Comparison of ENCODE assay signal across 10 cellular contexts in genomic region chr1:2322065-2322571, GRCh38.
A peak's percentile ranks its signal among the peaks of the same experiment; 100 is the strongest.
DNase-seq lines count a peak whose midpoint lies in the region; ATAC-seq and TF ChIP-seq lines count a peak whose summit lies in the region.
"Had no signal": no experiment of that assay in that cellular context is flagged by ENCODE, and none has a peak within 500 bp of the region (broad histone marks: within the 10 kb centered on the region; RNA-seq: fewer than 3 reads in every experiment).

No MANE protein-coding gene starts in this region.

- no peak overlapping the region for H3K27ac Mint-ChIP-seq in activated CD4-positive, alpha-beta T cell treated with anti-CD3 and anti-CD28 coated beads, Interleukin-2, amount 10 ng/mL, durations not matched to agents 24 days and 14 days
- H3K27ac Mint-ChIP-seq: B cell had no signal

- H3K4me3 Mint-ChIP-seq in activated CD4-positive, alpha-beta T cell treated with anti-CD3 and anti-CD28 coated beads, Interleukin-2, amount 10 ng/mL, durations not matched to agents 24 days and 14 days: no peak overlapping the region
- H3K4me3 Mint-ChIP-seq: B cell had no signal

- WGBS in upper lobe of left lung, 2 donors: 7 to 15% methylated on average over 15 to 25 of the region's 30 CpGs

- no peaks in the 10 kb centered on the region for H3K4me1 Mint-ChIP-seq in activated CD4-positive, alpha-beta T cell treated with anti-CD3 and anti-CD28 coated beads, Interleukin-2, amount 10 ng/mL, durations not matched to agents 24 days and 14 days

- peak; percentile 18 for ATAC-seq in esophagus mucosa
- peak; percentile 73 to 87 for ATAC-seq in upper lobe of left lung (ENCODE audit: low FRiP score in 2 of 2)
- no peak for ATAC-seq in HG03095 (IDR thresholded peaks at IDR 0.05; ENCODE audit: unreplicated experiment)

- no peak for TF ChIP-seq POLR2A in upper lobe of left lung (IDR thresholded peaks at IDR 0.05)

- no peaks in the 10 kb centered on the region for H3K27me3 Mint-ChIP-seq in activated CD4-positive, alpha-beta T cell treated with anti-CD3 and anti-CD28 coated beads, Interleukin-2, amount 10 ng/mL, durations not matched to agents 24 days and 14 days

- peaks cover 13 to 25% (median 17%) of the 10 kb centered on the region in 4 donors for H3K4me1 ChIP-seq in upper lobe of left lung

- H3K27me3 ChIP-seq in upper lobe of left lung: no peaks in the 10 kb centered on the region

- no peaks in the 10 kb centered on the region for H3K9me3 ChIP-seq in upper lobe of left lung

- DNase-seq in NCI-H1417 (lab: John Stamatoyannopoulos, UW) (peak in 2 of 3 experiments; percentile 50 to 57), NCI-H1417 treated with DMSO at 0.1 percent for 48 hours (lab: John Stamatoyannopoulos, UW) (no peak), midbrain (lab: John Stamatoyannopoulos, UW) (peak; percentile 60), upper lobe of left lung (peak; percentile 54 to 92), AML-193 (lab: John Stamatoyannopoulos, UW) (no peak)
- no peak for DNase-seq in activated CD4-positive, alpha-beta T cell treated with anti-CD3 and anti-CD28 coated beads, Interleukin-2, amount 10 ng/mL, durations not matched to agents 24 days and 14 days

- TF ChIP-seq EP300 in upper lobe of left lung (IDR thresholded peaks at IDR 0.05): no peak

- peak overlapping the region; percentile 69 to 77 (median 72) for H3K27ac ChIP-seq in upper lobe of left lung
- H3K27ac ChIP-seq: VCaP had no signal

- intact Hi-C loops in activated CD4-positive, alpha-beta T cell treated with anti-CD3 and anti-CD28 coated beads, Interleukin-2, amount 10 ng/mL, durations not matched to agents 24 days and 14 days (cut with micrococcal nuclease): no loop called here

- TF ChIP-seq CTCF in upper lobe of left lung (IDR thresholded peaks at IDR 0.05): peak in 1 of 6 experiments; percentile 17

- H3K36me3 ChIP-seq in upper lobe of left lung: no peaks in the 10 kb centered on the region

- no peaks in the 10 kb centered on the region for H3K9me3 Mint-ChIP-seq in activated CD4-positive, alpha-beta T cell treated with anti-CD3 and anti-CD28 coated beads, Interleukin-2, amount 10 ng/mL, durations not matched to agents 24 days and 14 days

- peak overlapping the region in 2 of 4 donors; percentile 2 to 14 for H3K4me3 ChIP-seq in upper lobe of left lung

- H3K36me3 Mint-ChIP-seq in activated CD4-positive, alpha-beta T cell treated with anti-CD3 and anti-CD28 coated beads, Interleukin-2, amount 10 ng/mL, durations not matched to agents 24 days and 14 days (ENCODE audit: low read depth): peaks cover 2% of the 10 kb centered on the region

Comparison
In these comparisons a context has a peak if more than half of its experiments do, and no peak if none do; other contexts are left out.
1. DNase-seq: peak in NCI-H1417 (2 of 3), midbrain (single experiment) and upper lobe of left lung (2 of 2); none in NCI-H1417 treated with DMSO at 0.1 percent for 48 hours (single experiment), AML-193 (0 of 2) and activated CD4-positive, alpha-beta T cell treated with anti-CD3 and anti-CD28 coated beads, Interleukin-2, amount 10 ng/mL, durations not matched to agents 24 days and 14 days (single experiment).